Comparison of ENCODE assay signal across 24 cellular contexts in the genomic region with DNA sequence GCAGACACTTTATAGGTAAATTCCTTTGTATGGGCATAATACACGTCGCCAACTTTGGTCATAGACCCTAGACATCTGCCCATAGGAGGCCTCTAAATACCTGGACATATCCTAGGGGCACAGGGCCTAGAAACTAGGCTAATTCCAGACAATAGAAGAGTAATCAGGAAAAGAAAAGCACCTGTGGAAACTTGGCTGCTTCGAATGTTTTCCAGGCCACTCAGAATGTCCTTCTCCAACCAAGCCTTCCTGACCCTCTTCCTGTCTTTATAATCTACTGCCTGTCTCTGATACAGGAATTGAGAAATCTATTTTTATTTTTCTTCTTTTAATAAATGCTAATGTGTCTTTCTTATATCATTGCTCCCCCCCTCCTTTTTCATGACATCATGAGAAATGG.
DNase-seq lines count a peak whose midpoint lies in the region; ATAC-seq lines count a peak whose summit lies in the region.
"Had no signal": no experiment of that assay in that cellular context is flagged by ENCODE, and none has a peak within 500 bp of the region (broad histone marks: within the 10 kb centered on the region; RNA-seq: fewer than 3 reads in every experiment).

No MANE protein-coding gene starts in this region.

- no peaks in the 10 kb centered on the region for H3K36me3 ChIP-seq in CD8-positive, alpha-beta memory T cell (ENCODE audit: insufficient read depth, low read length)
- H3K36me3 ChIP-seq: lower lobe of right lung, upper lobe of left lung had no signal

- H3K27me3 Mint-ChIP-seq in activated T-cell treated with anti-CD3 and anti-CD28 coated beads, Interleukin-2, amount 50 U/mL, for 24 hours, result no peaks in the 10 kb centered on the region
- no peaks in the 10 kb centered on the region for H3K27me3 Mint-ChIP-seq in activated T-cell treated with anti-CD3 and anti-CD28 coated beads, Interleukin-2, amount 50 U/mL, for 4 hours (ENCODE audit: low read depth)
- H3K27me3 Mint-ChIP-seq in CD8-positive, alpha-beta memory T cell, result no peaks in the 10 kb centered on the region
- H3K27me3 Mint-ChIP-seq in T-helper 2 cell treated with Interferon-gamma antibody and Interleukin-4, amounts not matched to agents 5 μg/mL and 100 μg/mL, for 36 hours (ENCODE audit: low read depth), result no peaks in the 10 kb centered on the region
- H3K27me3 Mint-ChIP-seq: stimulated activated memory B cell treated with anti-CD40 and anti-IgM and Interleukin-4, amounts not matched to agents 10 μg/mL and 1 μg/mL and 100 μg/mL, for 72 hours had no signal

- CTCF ChIA-PET in CD8-positive, alpha-beta memory T cell (lab: Charles Lee), result interaction anchor here (1.4 kb wide), 1 partner anchor 718 kb away, joined by 5 read pairs; no protein-coding TSS in a partner anchor

- no peak overlapping the region for H3K4me3 Mint-ChIP-seq in activated T-cell treated with anti-CD3 and anti-CD28 coated beads, Interleukin-2, amount 50 U/mL, for 24 hours
- H3K4me3 Mint-ChIP-seq in activated T-cell treated with anti-CD3 and anti-CD28 coated beads, Interleukin-2, amount 50 U/mL, for 4 hours, result no peak overlapping the region
- H3K4me3 Mint-ChIP-seq in CD8-positive, alpha-beta memory T cell, result no peak overlapping the region
- no peak overlapping the region for H3K4me3 Mint-ChIP-seq in T-helper 2 cell treated with Interferon-gamma antibody and Interleukin-4, amounts not matched to agents 5 μg/mL and 100 μg/mL, for 36 hours
- H3K4me3 Mint-ChIP-seq: nephron progenitor cell; stimulated activated memory B cell treated with anti-CD40 and anti-IgM and Interleukin-4, amounts not matched to agents 10 μg/mL and 1 μg/mL and 100 μg/mL, for 72 hours had no signal

- H3K27me3 ChIP-seq in CD8-positive, alpha-beta memory T cell (ENCODE audit: insufficient read depth, low read length, poor library complexity, severe bottlenecking), result no peaks in the 10 kb centered on the region
- H3K27me3 ChIP-seq: dorsolateral prefrontal cortex, hepatocyte, upper lobe of left lung had no signal

- no peak overlapping the region for H3K4me3 ChIP-seq in CD8-positive, alpha-beta memory T cell (ENCODE audit: low read length)
- H3K4me3 ChIP-seq: dorsolateral prefrontal cortex, GM12878, hepatocyte, K562, lower lobe of right lung, upper lobe of left lung had no signal

- POLR2A ChIA-PET in CD8-positive, alpha-beta memory T cell (lab: Charles Lee), result no interaction called here

- H3K36me3 Mint-ChIP-seq in activated T-cell treated with anti-CD3 and anti-CD28 coated beads, Interleukin-2, amount 50 U/mL, for 24 hours (ENCODE audit: low read depth), result peaks cover 39% of the 10 kb centered on the region
- H3K36me3 Mint-ChIP-seq in activated T-cell treated with anti-CD3 and anti-CD28 coated beads, Interleukin-2, amount 50 U/mL, for 4 hours (ENCODE audit: insufficient read depth), result peaks cover 13% of the 10 kb centered on the region
- H3K36me3 Mint-ChIP-seq in CD8-positive, alpha-beta memory T cell, result peaks cover 0 to 7% (median 5%) of the 10 kb centered on the region in 3 donors
- H3K36me3 Mint-ChIP-seq in T-helper 2 cell treated with Interferon-gamma antibody and Interleukin-4, amounts not matched to agents 5 μg/mL and 100 μg/mL, for 36 hours (ENCODE audit: low read depth), result peaks cover 16% of the 10 kb centered on the region
- H3K36me3 Mint-ChIP-seq: stimulated activated memory B cell treated with anti-CD40 and anti-IgM and Interleukin-4, amounts not matched to agents 10 μg/mL and 1 μg/mL and 100 μg/mL, for 72 hours had no signal

- no peaks in the 10 kb centered on the region for H3K9me3 Mint-ChIP-seq in activated T-cell treated with anti-CD3 and anti-CD28 coated beads, Interleukin-2, amount 50 U/mL, for 24 hours
- H3K9me3 Mint-ChIP-seq in activated T-cell treated with anti-CD3 and anti-CD28 coated beads, Interleukin-2, amount 50 U/mL, for 4 hours, result no peaks in the 10 kb centered on the region
- no peaks in the 10 kb centered on the region for H3K9me3 Mint-ChIP-seq in CD8-positive, alpha-beta memory T cell
- H3K9me3 Mint-ChIP-seq in T-helper 2 cell treated with Interferon-gamma antibody and Interleukin-4, amounts not matched to agents 5 μg/mL and 100 μg/mL, for 36 hours, result no peaks in the 10 kb centered on the region
- H3K9me3 Mint-ChIP-seq: nephron progenitor cell; stimulated activated memory B cell treated with anti-CD40 and anti-IgM and Interleukin-4, amounts not matched to agents 10 μg/mL and 1 μg/mL and 100 μg/mL, for 72 hours had no signal

- H3K9me3 ChIP-seq in CD8-positive, alpha-beta memory T cell (ENCODE audit: low read length), result no peaks in the 10 kb centered on the region
- H3K9me3 ChIP-seq: lower lobe of right lung, upper lobe of left lung had no signal

- no peak overlapping the region for H3K27ac ChIP-seq in CD8-positive, alpha-beta memory T cell (ENCODE audit: low read depth, low read length)
- H3K27ac ChIP-seq: hepatocyte, lower lobe of right lung had no signal

- peaks cover 17% of the 10 kb centered on the region for H3K4me1 ChIP-seq in CD8-positive, alpha-beta memory T cell (ENCODE audit: insufficient read depth, low read length)

- no peak for DNase-seq in activated T-cell treated with anti-CD3 and anti-CD28 coated beads, Interleukin-2, amount 50 U/mL, for 24 hours
- no peak for DNase-seq in activated T-cell treated with anti-CD3 and anti-CD28 coated beads, Interleukin-2, amount 50 U/mL, for 4 hours
- DNase-seq in CD8-positive, alpha-beta memory T cell, result no peak
- DNase-seq in dermis blood vessel endothelial cell (peak; percentile 70), pulmonary artery endothelial cell (ENCODE audit: low read depth, low spot score) (peak; percentile 44), midbrain (lab: John Stamatoyannopoulos, UW) (no peak)
- DNase-seq in T-helper 2 cell treated with Interferon-gamma antibody and Interleukin-4, amounts not matched to agents 5 μg/mL and 100 μg/mL, for 36 hours (ENCODE audit: low spot score), result no peak
- DNase-seq: activated CD4-positive, alpha-beta T cell treated with anti-CD3 and anti-CD28 coated beads for 4 hours; dorsolateral prefrontal cortex; H7; kidney glomerular epithelial cell; lower lobe of right lung; NCI-H1092; NCI-H1694; NCI-H446 treated with DMSO at 0.1 percent for 48 hours; NCI-H774; nephron progenitor cell; T1000; upper lobe of left lung had no signal

- H3K4me1 Mint-ChIP-seq in activated T-cell treated with anti-CD3 and anti-CD28 coated beads, Interleukin-2, amount 50 U/mL, for 24 hours (ENCODE audit: low read depth), result peaks cover 34% of the 10 kb centered on the region
- peaks cover 33% of the 10 kb centered on the region for H3K4me1 Mint-ChIP-seq in activated T-cell treated with anti-CD3 and anti-CD28 coated beads, Interleukin-2, amount 50 U/mL, for 4 hours (ENCODE audit: low read depth)
- peaks cover 10 to 20% (median 18%) of the 10 kb centered on the region in 3 donors for H3K4me1 Mint-ChIP-seq in CD8-positive, alpha-beta memory T cell
- H3K4me1 Mint-ChIP-seq in T-helper 2 cell treated with Interferon-gamma antibody and Interleukin-4, amounts not matched to agents 5 μg/mL and 100 μg/mL, for 36 hours (ENCODE audit: low read depth), result peaks cover 18% of the 10 kb centered on the region
- H3K4me1 Mint-ChIP-seq: stimulated activated memory B cell treated with anti-CD40 and anti-IgM and Interleukin-4, amounts not matched to agents 10 μg/mL and 1 μg/mL and 100 μg/mL, for 72 hours had no signal

- ATAC-seq in activated T-cell treated with anti-CD3 and anti-CD28 coated beads, Interleukin-2, amount 50 U/mL, for 4 hours, result no peak
- no peak for ATAC-seq in HG03469 (IDR thresholded peaks at IDR 0.05; ENCODE audit: unreplicated experiment)
- ATAC-seq: GM12878; K562; lower lobe of right lung; stimulated activated memory B cell treated with anti-CD40 and anti-IgM and Interleukin-4, amounts not matched to agents 10 μg/mL and 1 μg/mL and 100 μg/mL, for 72 hours had no signal

- peak overlapping the region; percentile 71 for H3K27ac Mint-ChIP-seq in activated T-cell treated with anti-CD3 and anti-CD28 coated beads, Interleukin-2, amount 50 U/mL, for 24 hours
- H3K27ac Mint-ChIP-seq in CD8-positive, alpha-beta memory T cell, result peak overlapping the region in 7 of 8 donors; percentile 16 to 84 (median 64)
- H3K27ac Mint-ChIP-seq in T-helper 2 cell treated with Interferon-gamma antibody and Interleukin-4, amounts not matched to agents 5 μg/mL and 100 μg/mL, for 36 hours, result no peak overlapping the region
- H3K27ac Mint-ChIP-seq: stimulated activated memory B cell treated with anti-CD40 and anti-IgM and Interleukin-4, amounts not matched to agents 10 μg/mL and 1 μg/mL and 100 μg/mL, for 72 hours had no signal

Comparison
In these comparisons a context has a peak if more than half of its experiments do, and no peak if none do; other contexts are left out.
1. DNase-seq: peak in dermis blood vessel endothelial cell (single experiment) and pulmonary artery endothelial cell (single experiment); none in activated T-cell treated with anti-CD3 and anti-CD28 coated beads, Interleukin-2, amount 50 U/mL, for 24 hours (single experiment), activated T-cell treated with anti-CD3 and anti-CD28 coated beads, Interleukin-2, amount 50 U/mL, for 4 hours (single experiment), CD8-positive, alpha-beta memory T cell (0 of 5), T-helper 2 cell treated with Interferon-gamma antibody and Interleukin-4, amounts not matched to agents 5 μg/mL and 100 μg/mL, for 36 hours (single experiment) and midbrain (single experiment).